In genomic region chr3:120126016-120126415, GRCh38 we compare ENCODE assay signal across 31 cellular contexts.
"Had no signal": no experiment of that assay in that cellular context is flagged by ENCODE, and none has a peak within 500 bp of the region (broad histone marks: within the 10 kb centered on the region; RNA-seq: fewer than 3 reads in every experiment).

No MANE protein-coding gene starts in this region.

- H3K4me1 ChIP-seq: neural progenitor cell, parathyroid adenoma, psoas muscle, right lobe of liver, sigmoid colon, spleen, suprapubic skin, testis, tibial artery, transverse colon, upper lobe of right lung, uterus had no signal

- H2AFZ ChIP-seq: neural progenitor cell, parathyroid adenoma had no signal

- DNase-seq: natural killer cell; occipital lobe; ovary; posterior cingulate gyrus; psoas muscle; right cardiac atrium; right lobe of liver; sigmoid colon; small intestine; spleen; stimulated activated CD4-positive, alpha-beta T cell treated with anti-CD3 and anti-CD28 coated beads, Interleukin-12 subunit alpha, Interleukin-12 subunit beta, amount 100 ng/mL, for 4 hours; stimulated activated CD4-positive, alpha-beta T cell treated with anti-CD3 and anti-CD28 coated beads, Interleukin-1b, Interleukin-23, amount 100 ng/mL, for 48 hours; stimulated activated CD4-positive, alpha-beta T cell treated with anti-CD3 and anti-CD28 coated beads, Interleukin-4, amount 100 ng/mL, for 1 hour; stimulated activated CD4-positive, alpha-beta T cell treated with anti-CD3 and anti-CD28 coated beads, Interleukin-4, amount 100 ng/mL, for 4 hours; stimulated activated CD8-positive, alpha-beta memory T cell treated with anti-CD3 and anti-CD28 coated beads, Interleukin-4, amount 100 ng/mL, for 48 hours; stimulated activated naive CD4-positive, alpha-beta T cell; stimulated activated naive CD8-positive, alpha-beta T cell treated with anti-CD3 and anti-CD28 coated beads, Interleukin-15, amount 100 ng/mL, for 72 hours; stimulated activated naive CD8-positive, alpha-beta T cell treated with anti-CD3 and anti-CD28 coated beads, Interleukin-15, Interleukin-2, amounts not matched to agents 100 U/mL and 50 U/mL, for 24 hours; substantia nigra; testis; tibial artery; transverse colon; upper lobe of right lung; uterus had no signal

- H3K27ac Mint-ChIP-seq: natural killer cell; nephron; neural progenitor cell; progenitor cell of endocrine pancreas; stimulated activated memory B cell treated with anti-CD40 and anti-IgM and Interleukin-4, amounts not matched to agents 10 μg/mL and 1 μg/mL and 100 μg/mL, for 72 hours; stimulated activated naive CD8-positive, alpha-beta T cell treated with anti-CD3 and anti-CD28 coated beads, Interleukin-15, amount 100 ng/mL, for 72 hours; type B pancreatic cell had no signal

- H3K9ac ChIP-seq: neural progenitor cell, parathyroid adenoma had no signal

- H3K4me2 ChIP-seq: neural progenitor cell had no signal

- ATAC-seq: natural killer cell; psoas muscle; right cardiac atrium; right lobe of liver; stimulated activated memory B cell treated with anti-CD40 and anti-IgM and Interleukin-4, amounts not matched to agents 10 μg/mL and 1 μg/mL and 100 μg/mL, for 72 hours; stimulated activated naive CD8-positive, alpha-beta T cell treated with anti-CD3 and anti-CD28 coated beads, Interleukin-15, amount 100 ng/mL, for 72 hours; stimulated activated naive CD8-positive, alpha-beta T cell treated with anti-CD3 and anti-CD28 coated beads, Interleukin-15, Interleukin-2, amounts not matched to agents 100 U/mL and 50 U/mL, for 24 hours; upper lobe of right lung had no signal

- H3K27me3 ChIP-seq: neural progenitor cell, ovary, right lobe of liver, sigmoid colon, spleen, suprapubic skin, testis, tibial artery, transverse colon, upper lobe of right lung, uterus had no signal

- H3K4me3 ChIP-seq: neural progenitor cell, ovary, psoas muscle, right lobe of liver, sigmoid colon, spleen, suprapubic skin, testis, tibial artery, transverse colon, upper lobe of right lung, uterus had no signal

- H3K27ac ChIP-seq: neural progenitor cell, ovary, parathyroid adenoma, psoas muscle, right lobe of liver, sigmoid colon, spleen, suprapubic skin, testis, tibial artery, transverse colon, upper lobe of right lung, uterus had no signal

- H3K4me1 Mint-ChIP-seq: natural killer cell; nephron; stimulated activated memory B cell treated with anti-CD40 and anti-IgM and Interleukin-4, amounts not matched to agents 10 μg/mL and 1 μg/mL and 100 μg/mL, for 72 hours; stimulated activated naive CD8-positive, alpha-beta T cell treated with anti-CD3 and anti-CD28 coated beads, Interleukin-15, amount 100 ng/mL, for 72 hours had no signal

- H3K9me3 ChIP-seq: ovary, psoas muscle, right lobe of liver, sigmoid colon, suprapubic skin, testis, tibial artery, transverse colon, upper lobe of right lung had no signal

- H3K36me3 Mint-ChIP-seq: natural killer cell; neural progenitor cell; stimulated activated memory B cell treated with anti-CD40 and anti-IgM and Interleukin-4, amounts not matched to agents 10 μg/mL and 1 μg/mL and 100 μg/mL, for 72 hours; type B pancreatic cell had no signal

- H3K4me3 Mint-ChIP-seq: natural killer cell; nephron; neural progenitor cell; stimulated activated memory B cell treated with anti-CD40 and anti-IgM and Interleukin-4, amounts not matched to agents 10 μg/mL and 1 μg/mL and 100 μg/mL, for 72 hours; stimulated activated naive CD8-positive, alpha-beta T cell treated with anti-CD3 and anti-CD28 coated beads, Interleukin-15, amount 100 ng/mL, for 72 hours; type B pancreatic cell had no signal

- H3K79me2 ChIP-seq: parathyroid adenoma had no signal

- H3K36me3 ChIP-seq: neural progenitor cell, ovary, right lobe of liver, sigmoid colon, spleen, suprapubic skin, tibial artery, transverse colon, upper lobe of right lung, uterus had no signal

- H3K27me3 Mint-ChIP-seq: progenitor cell of endocrine pancreas; stimulated activated memory B cell treated with anti-CD40 and anti-IgM and Interleukin-4, amounts not matched to agents 10 μg/mL and 1 μg/mL and 100 μg/mL, for 72 hours; stimulated activated naive CD8-positive, alpha-beta T cell treated with anti-CD3 and anti-CD28 coated beads, Interleukin-15, amount 100 ng/mL, for 72 hours; type B pancreatic cell had no signal

- H3K9me3 Mint-ChIP-seq: natural killer cell, nephron, neural progenitor cell, type B pancreatic cell had no signal
